In the genomic region with DNA sequence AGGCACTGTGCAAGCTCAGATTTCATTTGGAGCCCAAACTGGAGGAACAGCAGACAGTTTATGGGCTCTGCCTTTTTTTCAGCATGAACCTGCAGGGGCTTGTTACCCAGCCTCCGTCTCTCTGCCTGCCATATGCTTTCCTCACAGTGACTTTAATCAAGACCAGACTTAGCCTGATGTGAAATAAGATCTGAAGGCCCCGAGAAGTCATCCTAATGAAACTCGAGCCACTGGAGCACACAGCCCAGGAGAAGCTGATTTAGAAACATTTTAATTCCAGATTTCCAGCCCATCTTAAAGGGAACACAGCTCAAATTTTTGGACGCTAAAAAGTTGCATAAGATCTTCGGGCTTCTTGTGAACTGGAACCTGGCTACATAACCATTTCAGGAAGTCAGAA, we compare ENCODE assay signal across 1 cellular context.
TF ChIP-seq lines count a peak whose summit lies in the region.

No MANE protein-coding gene starts in this region.

TF ChIP-seq in IMR-90, 13 proteins besides CTCF, POLR2A, EP300 and RAD21 (continued from another document):
- TF ChIP-seq MAFK (IDR thresholded peaks at IDR 0.05; ENCODE audit: low read depth, low read length) (no peak), CHD1 (IDR thresholded peaks at IDR 0.05; ENCODE audit: low read depth, low read length) (no peak), NFE2L2 (IDR thresholded peaks at IDR 0.05; ENCODE audit: low read depth, low read length) (no peak), RFX5 (IDR thresholded peaks at IDR 0.05; ENCODE audit: low read depth, low read length) (no peak), SMC3 (IDR thresholded peaks at IDR 0.05; ENCODE audit: low read depth, low read length) (no peak), RCOR1 (IDR thresholded peaks at IDR 0.05; ENCODE audit: insufficient replicate concordance, low read length) (no peak), MXI1 (IDR thresholded peaks at IDR 0.05; ENCODE audit: borderline replicate concordance, low read depth, low read length) (no peak)
